In the genomic region with DNA sequence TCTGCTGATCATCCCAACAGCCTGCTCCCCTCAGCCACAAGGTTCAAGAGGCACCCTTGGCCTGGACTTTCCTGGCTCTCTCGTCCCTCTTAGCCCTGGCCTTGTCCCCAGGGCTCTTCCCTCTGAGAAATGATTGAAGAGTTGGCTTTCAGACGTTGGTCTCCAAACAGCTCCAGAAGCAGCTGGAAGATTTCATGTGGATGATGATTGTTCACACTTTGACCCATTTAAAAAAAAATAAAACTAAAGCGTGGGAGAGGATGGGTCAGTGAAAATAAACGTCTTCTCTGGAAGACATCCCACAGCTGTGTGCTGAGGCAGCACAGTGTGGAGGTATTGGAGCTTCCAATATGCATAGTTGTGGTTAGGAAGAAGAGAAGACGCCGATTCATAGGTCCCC, we compare ENCODE assay signal across 17 cellular contexts. TPM values are rescaled to one million over a fixed set of nuclear protein-coding genes. Genes with fewer than 3 reads are reported as not detected.
DNase-seq lines count a peak whose midpoint lies in the region; ATAC-seq, FAIRE-seq and TF ChIP-seq lines count a peak whose summit lies in the region.
"Had no signal": no experiment of that assay in that cellular context is flagged by ENCODE, and none has a peak within 500 bp of the region (broad histone marks: within the 10 kb centered on the region; RNA-seq: fewer than 3 reads in every experiment).

No MANE protein-coding gene starts in this region.

- H3K9ac ChIP-seq in GM23248: 0 out of 2 replicates have a peak overlapping the region, but pooled peaks have one; percentile 0
- no peak overlapping the region for H3K9ac ChIP-seq in kidney (ENCODE audit: low read length in 2 of 2)

- H3K27ac ChIP-seq in GM23248 (peak overlapping the region; percentile 30), kidney (ENCODE audit: low read depth in 2 of 2, low read length in 2 of 2) (no peak overlapping the region), small intestine (ENCODE audit: low read depth in 1 of 2, low read length in 1 of 2) (no peak overlapping the region)

- H3K4me1 ChIP-seq in GM23248 (ENCODE audit: insufficient read depth) (peaks cover 33% of the 10 kb centered on the region), kidney (ENCODE audit: control insufficient read depth in 1 of 2, insufficient read depth in 1 of 2, low read depth in 1 of 2, low read length in 2 of 2) (no peaks in the 10 kb centered on the region), small intestine (ENCODE audit: control insufficient read depth in 2 of 2, insufficient read depth in 1 of 2, low read depth in 1 of 2, low read length in 1 of 2) (no peaks in the 10 kb centered on the region)

- H3K9me2 ChIP-seq in GM23248 (ENCODE audit: insufficient read depth): no peaks in the 10 kb centered on the region

- no peak for ATAC-seq in HG03097 (IDR thresholded peaks at IDR 0.05; ENCODE audit: low FRiP score, unreplicated experiment)
- no peak for ATAC-seq in HG02759 (IDR thresholded peaks at IDR 0.05; ENCODE audit: unreplicated experiment)
- ATAC-seq: activated CD4-positive, alpha-beta T cell treated with anti-CD3 and anti-CD28 coated beads for 36 hours; T-cell had no signal

- 1 to 2% methylated on average over 6 of the region's 6 CpGs for WGBS in GM23248 (ENCODE audit: low coverage in 1 of 2, low lambda C conversion rate in 2 of 2, missing lambda C conversion rate in 2 of 2), 2 experiments
- WGBS in small intestine, 3 donors: 42 to 46% (median 43%) methylated on average over 6 of the region's 6 CpGs

- peak overlapping the region; percentile 0; the same call in 1 of the 2 replicates for H3K4me3 ChIP-seq in GM23248
- no peak overlapping the region for H3K4me3 ChIP-seq in kidney (ENCODE audit: low read length in 2 of 2)
- H3K4me3 ChIP-seq in small intestine (ENCODE audit: low read depth in 1 of 2, low read length in 2 of 2): no peak overlapping the region

- 0 out of 2 replicates have a peak overlapping the region, but pooled peaks have one; percentile 12 for H2AFZ ChIP-seq in GM23248

- H3K27me3 ChIP-seq in GM23248 (replicated peaks; ENCODE audit: insufficient read depth) (no peaks in the 10 kb centered on the region), small intestine (ENCODE audit: control insufficient read depth in 2 of 2, insufficient read depth in 2 of 2, low read length in 2 of 2) (no peaks in the 10 kb centered on the region)

- H3K79me2 ChIP-seq in GM23248 (ENCODE audit: insufficient read depth): no peaks in the 10 kb centered on the region

- no peaks in the 10 kb centered on the region for H3K36me3 ChIP-seq in GM23248 (ENCODE audit: low read depth)
- H3K36me3 ChIP-seq in kidney (ENCODE audit: control insufficient read depth in 1 of 2, insufficient read depth in 2 of 2, low read length in 2 of 2): no peaks in the 10 kb centered on the region
- no peaks in the 10 kb centered on the region for H3K36me3 ChIP-seq in small intestine (ENCODE audit: control insufficient read depth in 2 of 2, insufficient read depth in 2 of 2, low read length in 2 of 2)

- H3F3A ChIP-seq in GM23248 (ENCODE audit: insufficient read depth): peaks cover 26% of the 10 kb centered on the region

- intact Hi-C loops in kidney (cut with DNase I): no loop called here

- peak; percentile 86 for DNase-seq in GM23248
- DNase-seq in brain pericyte (ENCODE audit: low read depth, low spot score): peak; percentile 80
- DNase-seq in kidney: peak; percentile 85
- peak; percentile 2 for DNase-seq in small intestine
- DNase-seq in GOT3 (lab: John Stamatoyannopoulos, UW): no peak
- DNase-seq in NCI-H748 (lab: John Stamatoyannopoulos, UW; ENCODE audit: unreplicated experiment): no peak
- DNase-seq: activated CD4-positive, alpha-beta T cell treated with anti-CD3 and anti-CD28 coated beads for 36 hours; activated T-cell treated with anti-CD3 and anti-CD28 coated beads, Interleukin-2, amount 50 U/mL, for 48 hours; aorta; erythroblast; MM.1S; NCI-H226; T-cell had no signal

- H4K20me1 ChIP-seq in GM23248 (ENCODE audit: insufficient read depth): no peaks in the 10 kb centered on the region

- in situ Hi-C loops in GM23248 (cut with MboI): no loop called here

- H3K4me2 ChIP-seq in GM23248 (ENCODE audit: unreplicated experiment): peak overlapping the region; percentile 48

- FAIRE-seq in kidney (lab: Jason Lieb, UNC): no peak
- no peak for FAIRE-seq in small intestine (lab: Jason Lieb, UNC)
- FAIRE-seq: islet of Langerhans had no signal

- H3K9me3 ChIP-seq in GM23248 (ENCODE audit: low read depth) (no peaks in the 10 kb centered on the region), kidney (ENCODE audit: control insufficient read depth in 1 of 2, low read length in 2 of 2) (no peaks in the 10 kb centered on the region), small intestine (ENCODE audit: control insufficient read depth, low read depth) (peaks cover 1% of the 10 kb centered on the region)

- TF ChIP-seq CTCF in kidney (IDR thresholded peaks at IDR 0.05; ENCODE audit: borderline replicate concordance, extremely low read depth, insufficient read depth): no peak

RNA-seq across cellular contexts. Expression of gene CDH11, which starts 54.7 kb away (rescaled TPM):
- total RNA-seq in GM23248 (2014; rRNA removed; shearing (Covaris generic)): 525 and 931 TPM in 2 replicates
- 263 and 264 TPM in 2 replicates for polyA plus RNA-seq in GM23248 (2016; fragmentation: Nextera tagmentation; extraction: Ambion mirVana)
- total RNA-seq in kidney: 44.9 TPM
- 3.0 TPM for polyA plus RNA-seq in kidney (ENCODE audit: insufficient read depth, low read depth, low replicate concordance)
- 1 to 10 TPM in 2 of 3 donors, under 1 TPM in 1; 0.22 to 2.2 (median 1.1) TPM for polyA plus RNA-seq in small intestine
- total RNA-seq: activated CD4-positive, alpha-beta T cell treated with anti-CD3 and anti-CD28 coated beads for 36 hours; OCI-LY7 had no signal

Comparison
In these comparisons a context has a peak if more than half of its experiments do, and no peak if none do; other contexts are left out.
1. DNase-seq: peak in GM23248 (single experiment), brain pericyte (single experiment), kidney (single experiment) and small intestine (single experiment); none in GOT3 (single experiment) and NCI-H748 (single experiment).
2. RNA of gene CDH11, which starts 54.7 kb away (polyA plus RNA-seq): 263 to 264 TPM in GM23248; 3.0 TPM in kidney (single experiment) and 0.22 to 2.2 TPM in small intestine; every median in the first group is over 10 times any median in the second.